ENCODE assay signal across 1 cellular context in genomic region chr11:729492-730074, GRCh38.
A peak's percentile ranks its signal among the peaks of the same experiment; 100 is the strongest.
TF ChIP-seq lines count a peak whose summit lies in the region.

No MANE protein-coding gene starts in this region.

TF ChIP-seq in HepG2, 621 proteins besides CTCF, POLR2A, EP300 and RAD21 (continued from another document and continues in another):
- TF ChIP-seq NFIC (IDR thresholded peaks at IDR 0.05; ENCODE audit: low read length) = no peak
- TF ChIP-seq MYNN (CRISPR knock-in tag; IDR thresholded peaks at IDR 0.05; ENCODE audit: low read depth) = no peak
- peak; percentile 56; the same call in 1 of the 2 replicates for TF ChIP-seq CEBPB (IDR thresholded peaks at IDR 0.05; ENCODE audit: borderline replicate concordance, low read depth, low read length)
- TF ChIP-seq LCORL (IDR thresholded peaks at IDR 0.05) = no peak
- TF ChIP-seq LCORL (CRISPR knock-in tag; IDR thresholded peaks at IDR 0.05) = peak; percentile 29; the same call in 1 of the 2 replicates
- no peak for TF ChIP-seq ZNF672 (CRISPR knock-in tag; IDR thresholded peaks at IDR 0.05)
- no peak for TF ChIP-seq GFI1 (CRISPR knock-in tag; IDR thresholded peaks at IDR 0.05; ENCODE audit: borderline replicate concordance)
- TF ChIP-seq CREM (IDR thresholded peaks at IDR 0.05) = peak; percentile 38; the same call in 1 of the 2 replicates
- no peak for TF ChIP-seq CREM (CRISPR knock-in tag; IDR thresholded peaks at IDR 0.05)
- TF ChIP-seq MIER3 (CRISPR knock-in tag; IDR thresholded peaks at IDR 0.05; ENCODE audit: borderline replicate concordance) = no peak
- no peak for TF ChIP-seq NFYC (CRISPR knock-in tag; IDR thresholded peaks at IDR 0.05)
- TF ChIP-seq CHD2 (IDR thresholded peaks at IDR 0.05; ENCODE audit: low read depth, low read length) = no peak
- TF ChIP-seq PLRG1 (conservative IDR thresholded peaks at IDR 0.05) = no peak
- peak; percentile 77 for TF ChIP-seq RBFOX2 (IDR thresholded peaks at IDR 0.05; ENCODE audit: low read depth, low read length)
- peak; percentile 40; the same call in 1 of the 2 replicates for TF ChIP-seq ZNF296 (CRISPR knock-in tag; conservative IDR thresholded peaks at IDR 0.05)
- no peak for TF ChIP-seq ZNF446 (CRISPR knock-in tag; IDR thresholded peaks at IDR 0.05)
- TF ChIP-seq DPF2 (CRISPR knock-in tag; IDR thresholded peaks at IDR 0.05; ENCODE audit: borderline replicate concordance, low read depth) = 0 out of 2 replicates have a peak, but pooled peaks have one; percentile 14
- TF ChIP-seq TOPORS (CRISPR knock-in tag; IDR thresholded peaks at IDR 0.05) = no peak
- no peak for TF ChIP-seq NCOA5 (CRISPR knock-in tag; IDR thresholded peaks at IDR 0.05)
- 0 out of 2 replicates have a peak, but pooled peaks have one; percentile 26 for TF ChIP-seq SALL2 (CRISPR knock-in tag; IDR thresholded peaks at IDR 0.05)
- TF ChIP-seq MEIS1 (CRISPR knock-in tag; IDR thresholded peaks at IDR 0.05; ENCODE audit: borderline replicate concordance) = no peak
- no peak for TF ChIP-seq ZNF44 (CRISPR knock-in tag; IDR thresholded peaks at IDR 0.05)
- TF ChIP-seq ZNF441 (CRISPR knock-in tag; IDR thresholded peaks at IDR 0.05; ENCODE audit: borderline replicate concordance) = no peak
- TF ChIP-seq TBX2 (CRISPR knock-in tag; IDR thresholded peaks at IDR 0.05; ENCODE audit: borderline replicate concordance) = peak; percentile 55; the same call in 1 of the 2 replicates
- TF ChIP-seq MAZ (IDR thresholded peaks at IDR 0.05; ENCODE audit: borderline replicate concordance, low read depth, low read length) = peak; percentile 43; the same call in 1 of the 2 replicates
- no peak for TF ChIP-seq MAZ (CRISPR knock-in tag; IDR thresholded peaks at IDR 0.05; ENCODE audit: low read depth)
- no peak for TF ChIP-seq HNF4A (CRISPR knock-in tag; IDR thresholded peaks at IDR 0.05)
- TF ChIP-seq BORCS8-MEF2B (CRISPR knock-in tag; IDR thresholded peaks at IDR 0.05) = no peak
- TF ChIP-seq, protein P1, sequence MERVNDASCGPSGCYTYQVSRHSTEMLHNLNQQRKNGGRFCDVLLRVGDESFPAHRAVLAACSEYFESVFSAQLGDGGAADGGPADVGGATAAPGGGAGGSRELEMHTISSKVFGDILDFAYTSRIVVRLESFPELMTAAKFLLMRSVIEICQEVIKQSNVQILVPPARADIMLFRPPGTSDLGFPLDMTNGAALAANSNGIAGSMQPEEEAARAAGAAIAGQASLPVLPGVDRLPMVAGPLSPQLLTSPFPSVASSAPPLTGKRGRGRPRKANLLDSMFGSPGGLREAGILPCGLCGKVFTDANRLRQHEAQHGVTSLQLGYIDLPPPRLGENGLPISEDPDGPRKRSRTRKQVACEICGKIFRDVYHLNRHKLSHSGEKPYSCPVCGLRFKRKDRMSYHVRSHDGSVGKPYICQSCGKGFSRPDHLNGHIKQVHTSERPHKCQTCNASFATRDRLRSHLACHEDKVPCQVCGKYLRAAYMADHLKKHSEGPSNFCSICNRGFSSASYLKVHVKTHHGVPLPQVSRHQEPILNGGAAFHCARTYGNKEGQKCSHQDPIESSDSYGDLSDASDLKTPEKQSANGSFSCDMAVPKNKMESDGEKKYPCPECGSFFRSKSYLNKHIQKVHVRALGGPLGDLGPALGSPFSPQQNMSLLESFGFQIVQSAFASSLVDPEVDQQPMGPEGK (CRISPR knock-in tag; IDR thresholded peaks at IDR 0.05) = peak; percentile 51; the same call in 1 of the 2 replicates
- TF ChIP-seq DMAP1 (CRISPR knock-in tag; IDR thresholded peaks at IDR 0.05) = no peak
- TF ChIP-seq HNRNPK (IDR thresholded peaks at IDR 0.05; ENCODE audit: low read depth, low read length, poor library complexity, severe bottlenecking) = peak; percentile 36
- 0 out of 2 replicates have a peak, but pooled peaks have one; percentile 34 for TF ChIP-seq SOX13 (IDR thresholded peaks at IDR 0.05)
- TF ChIP-seq SOX13 (CRISPR knock-in tag; conservative IDR thresholded peaks at IDR 0.05 in 1 of 2, IDR thresholded peaks at IDR 0.05 in 1 of 2) = 0 out of 4 replicates have a peak, but pooled peaks of 1 of the 2 experiments have one; percentile 19
- TF ChIP-seq AKNA (CRISPR knock-in tag; IDR thresholded peaks at IDR 0.05; ENCODE audit: borderline replicate concordance) = no peak
- TF ChIP-seq, protein P2, sequence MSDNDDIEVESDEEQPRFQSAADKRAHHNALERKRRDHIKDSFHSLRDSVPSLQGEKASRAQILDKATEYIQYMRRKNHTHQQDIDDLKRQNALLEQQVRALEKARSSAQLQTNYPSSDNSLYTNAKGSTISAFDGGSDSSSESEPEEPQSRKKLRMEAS (IDR thresholded peaks at IDR 0.05) = no peak
- TF ChIP-seq KDM2A (CRISPR knock-in tag; IDR thresholded peaks at IDR 0.05; ENCODE audit: borderline replicate concordance, low read depth) = peak; percentile 87; the same call in 1 of the 2 replicates
- peak; percentile 52; the same call in 1 of the 2 replicates for TF ChIP-seq BHLHE40 (IDR thresholded peaks at IDR 0.05; ENCODE audit: low read length)
- TF ChIP-seq, protein P3, sequence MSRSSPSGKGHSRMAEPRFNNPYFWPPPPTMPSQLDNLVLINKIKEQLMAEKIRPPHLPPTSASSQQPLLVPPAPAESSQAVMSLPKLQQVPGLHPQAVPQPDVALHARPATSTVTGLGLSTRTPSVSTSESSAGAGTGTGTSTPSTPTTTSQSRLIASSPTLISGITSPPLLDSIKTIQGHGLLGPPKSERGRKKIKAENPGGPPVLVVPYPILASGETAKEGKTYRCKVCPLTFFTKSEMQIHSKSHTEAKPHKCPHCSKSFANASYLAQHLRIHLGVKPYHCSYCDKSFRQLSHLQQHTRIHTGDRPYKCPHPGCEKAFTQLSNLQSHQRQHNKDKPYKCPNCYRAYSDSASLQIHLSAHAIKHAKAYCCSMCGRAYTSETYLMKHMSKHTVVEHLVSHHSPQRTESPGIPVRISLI (CRISPR knock-in tag; IDR thresholded peaks at IDR 0.05; ENCODE audit: borderline replicate concordance) = peak; percentile 98
- TF ChIP-seq ZNF687 (CRISPR knock-in tag; IDR thresholded peaks at IDR 0.05) = peak; percentile 59; the same call in 1 of the 2 replicates
- no peak for TF ChIP-seq ZNF513 (CRISPR knock-in tag; conservative IDR thresholded peaks at IDR 0.05)
- TF ChIP-seq, protein P4, sequence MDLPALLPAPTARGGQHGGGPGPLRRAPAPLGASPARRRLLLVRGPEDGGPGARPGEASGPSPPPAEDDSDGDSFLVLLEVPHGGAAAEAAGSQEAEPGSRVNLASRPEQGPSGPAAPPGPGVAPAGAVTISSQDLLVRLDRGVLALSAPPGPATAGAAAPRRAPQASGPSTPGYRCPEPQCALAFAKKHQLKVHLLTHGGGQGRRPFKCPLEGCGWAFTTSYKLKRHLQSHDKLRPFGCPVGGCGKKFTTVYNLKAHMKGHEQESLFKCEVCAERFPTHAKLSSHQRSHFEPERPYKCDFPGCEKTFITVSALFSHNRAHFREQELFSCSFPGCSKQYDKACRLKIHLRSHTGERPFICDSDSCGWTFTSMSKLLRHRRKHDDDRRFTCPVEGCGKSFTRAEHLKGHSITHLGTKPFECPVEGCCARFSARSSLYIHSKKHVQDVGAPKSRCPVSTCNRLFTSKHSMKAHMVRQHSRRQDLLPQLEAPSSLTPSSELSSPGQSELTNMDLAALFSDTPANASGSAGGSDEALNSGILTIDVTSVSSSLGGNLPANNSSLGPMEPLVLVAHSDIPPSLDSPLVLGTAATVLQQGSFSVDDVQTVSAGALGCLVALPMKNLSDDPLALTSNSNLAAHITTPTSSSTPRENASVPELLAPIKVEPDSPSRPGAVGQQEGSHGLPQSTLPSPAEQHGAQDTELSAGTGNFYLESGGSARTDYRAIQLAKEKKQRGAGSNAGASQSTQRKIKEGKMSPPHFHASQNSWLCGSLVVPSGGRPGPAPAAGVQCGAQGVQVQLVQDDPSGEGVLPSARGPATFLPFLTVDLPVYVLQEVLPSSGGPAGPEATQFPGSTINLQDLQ (CRISPR knock-in tag; IDR thresholded peaks at IDR 0.05) = peak; percentile 99
- no peak for TF ChIP-seq ZNF660 (CRISPR knock-in tag; IDR thresholded peaks at IDR 0.05; ENCODE audit: borderline replicate concordance, low read depth)
- TF ChIP-seq ZFY (CRISPR knock-in tag; IDR thresholded peaks at IDR 0.05) = peak; percentile 37; the same call in 1 of the 2 replicates
- no peak for TF ChIP-seq PAWR (CRISPR knock-in tag; IDR thresholded peaks at IDR 0.05; ENCODE audit: borderline replicate concordance)
- peak; percentile 55; the same call in 1 of the 2 replicates for TF ChIP-seq UBTF (CRISPR knock-in tag; IDR thresholded peaks at IDR 0.05)
- no peak for TF ChIP-seq CENPT (CRISPR knock-in tag; IDR thresholded peaks at IDR 0.05; ENCODE audit: low read depth)
- TF ChIP-seq REXO4 (CRISPR knock-in tag; IDR thresholded peaks at IDR 0.05; ENCODE audit: borderline replicate concordance) = no peak
